In the genomic region with DNA sequence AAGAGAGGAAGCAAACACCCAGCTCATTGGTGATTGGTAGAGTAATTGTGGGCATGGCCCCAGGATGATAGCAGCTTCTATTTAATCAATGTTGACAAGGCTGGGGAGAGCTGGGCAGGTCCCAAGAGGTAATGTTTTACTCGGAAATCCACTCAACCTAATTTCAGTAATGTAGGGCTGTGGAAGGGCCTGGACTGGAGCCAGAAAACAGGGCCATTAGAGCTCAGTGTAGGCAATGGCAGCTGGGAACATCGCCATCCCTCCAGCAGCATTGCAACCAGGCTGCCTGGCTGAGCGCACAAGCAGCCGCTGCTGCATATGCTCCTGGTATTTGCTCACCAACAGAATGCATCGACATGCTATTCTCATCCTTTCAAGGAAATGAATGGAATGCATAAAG, we compare ENCODE assay signal across 9 cellular contexts.
A peak's percentile ranks its signal among the peaks of the same experiment; 100 is the strongest.
DNase-seq lines count a peak whose midpoint lies in the region; ATAC-seq, FAIRE-seq and TF ChIP-seq lines count a peak whose summit lies in the region.
"Had no signal": no experiment of that assay in that cellular context is flagged by ENCODE, and none has a peak within 500 bp of the region (broad histone marks: within the 10 kb centered on the region; RNA-seq: fewer than 3 reads in every experiment).

No MANE protein-coding gene starts in this region.

- TF ChIP-seq CTCF in BE2C (IDR thresholded peaks at IDR 0.05; ENCODE audit: low read depth, low read length) = no peak

- peak; percentile 98 for FAIRE-seq in islet of Langerhans (lab: Jason Lieb, UNC)

- H3K27ac Mint-ChIP-seq in stimulated activated naive CD8-positive, alpha-beta T cell treated with anti-CD3 and anti-CD28 coated beads, Interleukin-15, amount 100 ng/mL, for 72 hours = no peak overlapping the region

- peaks cover 43% of the 10 kb centered on the region for H3K4me1 ChIP-seq in BE2C
- H3K4me1 ChIP-seq: BLaER1 treated with 17β-estradiol and CSF1 and Interleukin-3, amounts not matched to agents 10 nM and 100 nM had no signal

- ATAC-seq in stimulated activated naive CD8-positive, alpha-beta T cell treated with anti-CD3 and anti-CD28 coated beads, Interleukin-15, amount 100 ng/mL, for 72 hours = no peak
- no peak for ATAC-seq in HG03280 (IDR thresholded peaks at IDR 0.05; ENCODE audit: unreplicated experiment)

- H3K9me3 Mint-ChIP-seq in stimulated activated naive CD8-positive, alpha-beta T cell treated with anti-CD3 and anti-CD28 coated beads, Interleukin-15, amount 100 ng/mL, for 72 hours = no peaks in the 10 kb centered on the region

- H3K36me3 ChIP-seq in BE2C = no peaks in the 10 kb centered on the region
- H3K36me3 ChIP-seq: BLaER1 treated with 17β-estradiol and CSF1 and Interleukin-3, amounts not matched to agents 10 nM and 100 nM had no signal

- peaks cover 21% of the 10 kb centered on the region for H3K27me3 Mint-ChIP-seq in stimulated activated naive CD8-positive, alpha-beta T cell treated with anti-CD3 and anti-CD28 coated beads, Interleukin-15, amount 100 ng/mL, for 72 hours

- H3K4me3 ChIP-seq in BE2C (ENCODE audit: low read depth, low read length) = peak overlapping the region; percentile 8; the same call in 1 of the 2 replicates
- H3K4me3 ChIP-seq: BLaER1 treated with 17β-estradiol and CSF1 and Interleukin-3, amounts not matched to agents 10 nM and 100 nM had no signal

- no peaks in the 10 kb centered on the region for H3K4me1 Mint-ChIP-seq in stimulated activated naive CD8-positive, alpha-beta T cell treated with anti-CD3 and anti-CD28 coated beads, Interleukin-15, amount 100 ng/mL, for 72 hours

- H3K9me3 ChIP-seq in BE2C = no peaks in the 10 kb centered on the region
- H3K9me3 ChIP-seq: BLaER1 treated with 17β-estradiol and CSF1 and Interleukin-3, amounts not matched to agents 10 nM and 100 nM had no signal

- DNase-seq in BE2C (peak; percentile 97), NCI-H1694 (lab: John Stamatoyannopoulos, UW) (peak; percentile 95), NCI-H82 treated with DMSO at 0.1 percent for 48 hours (lab: John Stamatoyannopoulos, UW; ENCODE audit: unreplicated experiment) (peak; percentile 98), HCEC 1CT (no peak), globus pallidus (ENCODE audit: low spot score) (no peak)
- DNase-seq in stimulated activated naive CD8-positive, alpha-beta T cell treated with anti-CD3 and anti-CD28 coated beads, Interleukin-15, amount 100 ng/mL, for 72 hours = no peak

- no peak overlapping the region for H3K4me3 Mint-ChIP-seq in stimulated activated naive CD8-positive, alpha-beta T cell treated with anti-CD3 and anti-CD28 coated beads, Interleukin-15, amount 100 ng/mL, for 72 hours

- no peaks in the 10 kb centered on the region for H3K27me3 ChIP-seq in BE2C
- H3K27me3 ChIP-seq: BLaER1 treated with 17β-estradiol and CSF1 and Interleukin-3, amounts not matched to agents 10 nM and 100 nM had no signal

Comparison
In these comparisons a context has a peak if more than half of its experiments do, and no peak if none do; other contexts are left out.
1. DNase-seq: peak in BE2C (single experiment), NCI-H1694 (single experiment) and NCI-H82 treated with DMSO at 0.1 percent for 48 hours (single experiment); none in stimulated activated naive CD8-positive, alpha-beta T cell treated with anti-CD3 and anti-CD28 coated beads, Interleukin-15, amount 100 ng/mL, for 72 hours (0 of 2), HCEC 1CT (single experiment) and globus pallidus (single experiment).